ENCODE assay signal across 2 cellular contexts in the genomic region with DNA sequence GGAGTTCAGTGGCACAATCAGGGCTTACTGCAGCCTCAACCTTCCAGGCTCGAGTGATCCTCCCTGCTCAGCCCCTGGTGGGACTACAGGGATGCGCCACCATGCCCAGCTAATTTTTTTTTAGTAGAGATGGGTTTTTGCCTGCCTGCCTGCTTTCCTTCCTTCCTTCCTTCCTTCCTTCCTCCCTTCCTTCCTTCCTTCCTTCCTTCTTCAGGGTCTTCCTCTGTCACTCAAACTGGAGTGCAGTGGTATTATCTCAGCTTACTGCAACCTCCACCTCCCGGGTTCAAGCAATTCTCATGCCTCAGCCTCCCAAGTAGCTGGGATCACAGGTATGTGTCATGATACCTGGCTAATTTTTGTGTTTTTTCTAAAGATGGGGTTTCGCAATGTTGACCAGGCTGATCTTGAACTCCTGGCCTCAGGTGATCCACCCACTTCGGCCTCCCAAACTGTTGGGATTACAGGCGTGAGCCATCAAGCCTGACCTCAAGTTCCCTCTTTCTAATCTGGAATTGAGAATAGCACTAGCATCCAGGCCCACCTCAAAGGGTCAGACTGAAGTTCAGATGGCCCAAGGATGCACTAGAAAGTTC.
TF ChIP-seq lines count a peak whose summit lies in the region.

No MANE protein-coding gene starts in this region.

TF ChIP-seq in IMR-90, 13 proteins besides CTCF, POLR2A, EP300 and RAD21:
- TF ChIP-seq NFE2L2 (IDR thresholded peaks at IDR 0.05; ENCODE audit: low read depth, low read length) = no peak
- peak; percentile 34 for TF ChIP-seq CEBPB (IDR thresholded peaks at IDR 0.05; ENCODE audit: low read depth, low read length)
- no peak for TF ChIP-seq MAZ (IDR thresholded peaks at IDR 0.05; ENCODE audit: borderline replicate concordance, low read depth, low read length)

TF ChIP-seq in K562, 482 proteins besides CTCF, POLR2A, EP300 and RAD21:
- no peak for TF ChIP-seq HMG20B (CRISPR knock-in tag; IDR thresholded peaks at IDR 0.05)
- no peak for TF ChIP-seq CEBPG (CRISPR knock-in tag; IDR thresholded peaks at IDR 0.05)
- 0 out of 4 replicates have a peak, but pooled peaks of 1 of the 2 experiments have one; percentile 17 for TF ChIP-seq CEBPG (tag; conservative IDR thresholded peaks at IDR 0.05 in 1 of 2, IDR thresholded peaks at IDR 0.05 in 1 of 2)
- peak; percentile 87 for TF ChIP-seq CEBPB (tag; IDR thresholded peaks at IDR 0.05)
- TF ChIP-seq, protein P1, sequence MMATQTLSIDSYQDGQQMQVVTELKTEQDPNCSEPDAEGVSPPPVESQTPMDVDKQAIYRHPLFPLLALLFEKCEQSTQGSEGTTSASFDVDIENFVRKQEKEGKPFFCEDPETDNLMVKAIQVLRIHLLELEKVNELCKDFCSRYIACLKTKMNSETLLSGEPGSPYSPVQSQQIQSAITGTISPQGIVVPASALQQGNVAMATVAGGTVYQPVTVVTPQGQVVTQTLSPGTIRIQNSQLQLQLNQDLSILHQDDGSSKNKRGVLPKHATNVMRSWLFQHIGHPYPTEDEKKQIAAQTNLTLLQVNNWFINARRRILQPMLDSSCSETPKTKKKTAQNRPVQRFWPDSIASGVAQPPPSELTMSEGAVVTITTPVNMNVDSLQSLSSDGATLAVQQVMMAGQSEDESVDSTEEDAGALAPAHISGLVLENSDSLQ (IDR thresholded peaks at IDR 0.05) = peak; percentile 48; the same call in 1 of the 2 replicates
